Comparison of ENCODE assay signal across 25 cellular contexts in the genomic region with DNA sequence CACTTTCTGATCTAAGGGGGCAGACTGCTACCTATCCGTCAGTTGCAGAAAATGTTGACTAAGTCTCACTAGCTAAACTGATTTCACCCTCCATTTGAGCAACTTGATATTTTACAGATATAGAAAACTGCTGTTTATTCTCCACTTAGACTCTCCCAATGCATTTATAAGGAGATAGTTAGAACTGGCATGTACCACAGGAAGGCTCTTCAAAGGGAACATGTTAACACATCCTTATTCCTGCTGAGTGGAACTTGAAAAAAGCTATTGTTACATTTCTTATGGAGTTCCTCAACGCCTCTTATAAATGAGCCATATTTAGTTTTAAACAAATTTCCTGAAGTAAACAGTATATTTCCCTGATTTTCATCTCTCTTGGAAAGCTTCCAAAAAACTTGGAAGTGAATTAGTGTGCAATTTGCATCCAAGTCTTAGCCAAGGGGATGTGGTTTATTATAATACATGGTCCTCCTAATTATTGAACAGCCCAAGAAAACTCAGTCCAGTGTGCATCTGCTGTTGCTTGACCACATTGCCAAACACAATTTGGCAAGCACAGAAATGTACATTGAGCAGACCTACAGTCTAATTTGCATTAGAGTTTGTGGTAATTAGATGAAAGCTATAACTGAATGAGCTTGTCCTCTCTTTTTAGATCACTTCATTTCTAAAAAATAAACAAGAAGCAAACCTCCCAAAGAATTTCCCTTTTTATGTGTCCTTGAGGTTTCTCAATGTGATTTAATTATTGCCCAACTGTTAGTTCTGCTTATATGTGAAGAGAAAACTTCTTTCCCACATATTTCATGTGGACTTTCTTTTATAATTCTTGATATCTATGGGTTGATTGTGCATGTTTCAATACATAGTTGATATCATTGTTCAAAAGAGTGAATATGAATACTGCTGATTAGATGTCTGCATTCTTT.
DNase-seq lines count a peak whose midpoint lies in the region; ATAC-seq and TF ChIP-seq lines count a peak whose summit lies in the region.
"Had no signal": no experiment of that assay in that cellular context is flagged by ENCODE, and none has a peak within 500 bp of the region (broad histone marks: within the 10 kb centered on the region; RNA-seq: fewer than 3 reads in every experiment).

No MANE protein-coding gene starts in this region.

- peak overlapping the region; percentile 41 for H3K9ac ChIP-seq in adipocyte (ENCODE audit: low read length)

- H3K9me3 ChIP-seq in adipocyte (ENCODE audit: control insufficient read depth, low read length) (no peaks in the 10 kb centered on the region), Caco-2 (no peaks in the 10 kb centered on the region)
- H3K9me3 ChIP-seq: ovary, right lobe of liver had no signal

- DNase-seq in CD1c-positive myeloid dendritic cell (ENCODE audit: extremely low spot score) (peak; percentile 54), MV-4-11 (lab: John Stamatoyannopoulos, UW) (peak; percentile 66), adipocyte (ENCODE audit: low read depth) (peak; percentile 78), fibroblast of the aortic adventitia (ENCODE audit: low read depth) (peak; percentile 8), Caco-2 (no peak), NCI-H146 (lab: John Stamatoyannopoulos, UW) (no peak), omental fat pad (ENCODE audit: low spot score) (no peak)
- DNase-seq in stimulated activated CD4-positive, alpha-beta T cell treated with anti-CD3 and anti-CD28 coated beads, Interleukin-1b, Interleukin-23, amount 100 ng/mL, for 48 hours, result no peak
- DNase-seq: activated CD4-positive, alpha-beta memory T cell treated with anti-CD3 and anti-CD28 coated beads for 36 hours; activated naive CD4-positive, alpha-beta T cell treated with Interleukin-2 at 50 U/mL for 16 hours; anterior cingulate cortex; cerebellar nuclear complex; COR-L47; effector memory CD4-positive, alpha-beta T cell; islet precursor cell; Karpas-422; naive B cell; NCI-H1436; NK-92 treated with Interleukin-12 subunit alpha and Interleukin-12 subunit beta, amount 100 ng/mL, for 24 hours; ovary; right lobe of liver; stimulated activated naive CD4-positive, alpha-beta T cell had no signal

- intact Hi-C loops in Caco-2 (cut with micrococcal nuclease; ENCODE audit: unreplicated experiment), result no loop called here

- POLR2A ChIA-PET in Caco-2 (lab: Charles Lee), result no interaction called here

- peaks cover 7% of the 10 kb centered on the region for H3K4me1 Mint-ChIP-seq in Caco-2 (ENCODE audit: low read depth, unreplicated experiment)
- H3K4me1 Mint-ChIP-seq: naive B cell, WTC11 had no signal

- BruUV-seq in Caco-2 (replicated peaks; lab: Mats Ljungman, UMichigan), result no TSS peak

- TF ChIP-seq CTCF in fibroblast of the aortic adventitia (IDR thresholded peaks at IDR 0.05; ENCODE audit: insufficient read depth, low read length), result no peak
- no peak for TF ChIP-seq CTCF in Caco-2 (IDR thresholded peaks at IDR 0.05; ENCODE audit: insufficient read depth in 1 of 2, low read depth in 1 of 2, low read length in 1 of 2, severe bottlenecking in 1 of 2, unreplicated experiment in 1 of 2)
- TF ChIP-seq CTCF in omental fat pad (IDR thresholded peaks at IDR 0.05), result no peak

- no peaks in the 10 kb centered on the region for H3K27me3 ChIP-seq in adipocyte (replicated peaks; ENCODE audit: control insufficient read depth, insufficient read depth, low read length)
- H3K27me3 ChIP-seq in Caco-2 (replicated peaks; ENCODE audit: control insufficient read depth, insufficient read depth, low read length), result no peaks in the 10 kb centered on the region
- H3K27me3 ChIP-seq: hepatocyte, ovary, right lobe of liver had no signal

- peak overlapping the region; percentile 14 for H3K4me3 ChIP-seq in adipocyte (ENCODE audit: low read length)
- no peak overlapping the region for H3K4me3 ChIP-seq in fibroblast of the aortic adventitia (ENCODE audit: low read depth, low read length)
- H3K4me3 ChIP-seq in Caco-2 (ENCODE audit: low read depth, low read length), result no peak overlapping the region
- H3K4me3 ChIP-seq: hepatocyte, lung, ovary, right lobe of liver had no signal

- no peak overlapping the region for H3K27ac Mint-ChIP-seq in Caco-2 (ENCODE audit: unreplicated experiment)
- H3K27ac Mint-ChIP-seq: activated CD4-positive, alpha-beta memory T cell treated with anti-CD3 and anti-CD28 coated beads for 36 hours; naive B cell; WTC11 had no signal

- no peaks in the 10 kb centered on the region for H3K9me3 Mint-ChIP-seq in Caco-2 (ENCODE audit: unreplicated experiment)
- H3K9me3 Mint-ChIP-seq: WTC11 had no signal

- no peaks in the 10 kb centered on the region for H3K27me3 Mint-ChIP-seq in Caco-2 (ENCODE audit: insufficient read depth, unreplicated experiment)

- no peaks in the 10 kb centered on the region for H3K36me3 Mint-ChIP-seq in Caco-2 (ENCODE audit: insufficient read depth, unreplicated experiment)
- H3K36me3 Mint-ChIP-seq: activated CD4-positive, alpha-beta memory T cell treated with anti-CD3 and anti-CD28 coated beads for 36 hours; WTC11 had no signal

- CTCF ChIA-PET in Caco-2 (lab: Charles Lee), result no interaction called here

- H3K4me1 ChIP-seq in adipocyte (ENCODE audit: control insufficient read depth, insufficient read depth, low read length) (peaks cover 25% of the 10 kb centered on the region), Caco-2 (no peaks in the 10 kb centered on the region)

- H3K36me3 ChIP-seq in adipocyte (ENCODE audit: control insufficient read depth, insufficient read depth, low read length, severe bottlenecking) (no peaks in the 10 kb centered on the region), Caco-2 (ENCODE audit: control insufficient read depth, insufficient read depth, low read length) (no peaks in the 10 kb centered on the region)
- H3K36me3 ChIP-seq: ovary, right lobe of liver had no signal

- no peak overlapping the region for H3K4me3 Mint-ChIP-seq in Caco-2 (ENCODE audit: unreplicated experiment)
- H3K4me3 Mint-ChIP-seq: activated CD4-positive, alpha-beta memory T cell treated with anti-CD3 and anti-CD28 coated beads for 36 hours; naive B cell; WTC11 had no signal

- no peak for ATAC-seq in omental fat pad (ENCODE audit: low FRiP score)
- ATAC-seq: WTC11 had no signal

Comparison
In these comparisons a context has a peak if more than half of its experiments do, and no peak if none do; other contexts are left out.
1. DNase-seq: peak in CD1c-positive myeloid dendritic cell (single experiment), MV-4-11 (single experiment), adipocyte (single experiment) and fibroblast of the aortic adventitia (single experiment); none in Caco-2 (0 of 2), stimulated activated CD4-positive, alpha-beta T cell treated with anti-CD3 and anti-CD28 coated beads, Interleukin-1b, Interleukin-23, amount 100 ng/mL, for 48 hours (single experiment), NCI-H146 (single experiment) and omental fat pad (single experiment).